24 cellular contexts compared by ENCODE assay signal in the genomic region with DNA sequence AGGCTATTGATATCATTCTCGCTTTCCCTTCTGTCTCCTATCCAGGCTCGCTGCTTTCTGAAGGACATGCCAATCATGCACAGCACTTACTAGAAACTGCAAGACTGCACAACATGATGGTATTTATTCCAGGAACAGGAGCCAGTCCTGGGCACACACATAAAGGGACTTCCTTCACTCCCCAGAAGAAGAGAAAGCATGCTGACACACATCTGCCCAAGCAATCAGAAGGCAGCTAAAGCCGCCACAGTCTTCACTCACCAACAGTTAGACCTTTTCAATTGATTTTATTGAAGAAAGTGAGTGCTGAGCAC.
A peak's percentile ranks its signal among the peaks of the same experiment; 100 is the strongest.
DNase-seq lines count a peak whose midpoint lies in the region; ATAC-seq and TF ChIP-seq lines count a peak whose summit lies in the region.
"Had no signal": no experiment of that assay in that cellular context is flagged by ENCODE, and none has a peak within 500 bp of the region (broad histone marks: within the 10 kb centered on the region; RNA-seq: fewer than 3 reads in every experiment).

No MANE protein-coding gene starts in this region.

- H3K4me1 ChIP-seq in Karpas-422 (ENCODE audit: low read length), result peaks cover 8% of the 10 kb centered on the region; the same call in 1 of the 2 replicates
- no peaks in the 10 kb centered on the region for H3K4me1 ChIP-seq in skeletal muscle satellite cell (ENCODE audit: control insufficient read depth, insufficient read depth, low read length)
- H3K4me1 ChIP-seq: Peyer's patch had no signal

- H4K20me1 ChIP-seq in Karpas-422 (ENCODE audit: insufficient read depth, low read depth, low read length), result no peaks in the 10 kb centered on the region

- H3K79me2 ChIP-seq in Karpas-422 (ENCODE audit: low read length), result no peaks in the 10 kb centered on the region

- H3K36me3 Mint-ChIP-seq in nephron (ENCODE audit: low read depth), result no peaks in the 10 kb centered on the region
- H3K36me3 Mint-ChIP-seq: activated naive CD4-positive, alpha-beta T cell treated with anti-CD3 and anti-CD28 coated beads, Interleukin-2, amount 50 U/mL, for 72 hours; natural killer cell treated with Interleukin-12 subunit alpha and Interleukin-12 subunit beta and Interleukin-15 and Interleukin-18, amount 100 ng/mL, for 72 hours had no signal

- no peaks in the 10 kb centered on the region for H3K27me3 Mint-ChIP-seq in nephron (ENCODE audit: low read depth)
- H3K27me3 Mint-ChIP-seq: dendritic cell treated with granulocyte-macrophage colony-stimulating factor and Interleukin-4, amounts not matched to agents 40 ng/mL and 50 ng/mL, for 4 days; natural killer cell treated with Interleukin-12 subunit alpha and Interleukin-12 subunit beta and Interleukin-15 and Interleukin-18, amount 100 ng/mL, for 72 hours had no signal

- no peak for TF ChIP-seq CTCF in dorsolateral prefrontal cortex (IDR thresholded peaks at IDR 0.05 in 54 of 56, conservative IDR thresholded peaks at IDR 0.05 in 2 of 56; ENCODE audit: low read depth in 1 of 56, partially characterized antibody in 56 of 56)
- TF ChIP-seq CTCF in nephron (IDR thresholded peaks at IDR 0.05; ENCODE audit: unreplicated experiment in 3 of 3), result no peak

- ATAC-seq in HG03521 (IDR thresholded peaks at IDR 0.05; ENCODE audit: unreplicated experiment), result no peak
- ATAC-seq: activated naive CD4-positive, alpha-beta T cell treated with anti-CD3 and anti-CD28 coated beads, Interleukin-2, amount 50 U/mL, for 72 hours; natural killer cell treated with Interleukin-12 subunit alpha and Interleukin-12 subunit beta and Interleukin-15 and Interleukin-18, amount 100 ng/mL, for 72 hours had no signal

- H3K9ac ChIP-seq in Karpas-422 (ENCODE audit: low read length), result no peak overlapping the region
- H3K9ac ChIP-seq in skeletal muscle satellite cell (ENCODE audit: low read depth, low read length), result no peak overlapping the region

- H3K36me3 ChIP-seq in Karpas-422 (ENCODE audit: insufficient read depth, low read length) (0 out of 2 replicates have a peak, but pooled peaks cover 2% of the 10 kb centered on the region), skeletal muscle satellite cell (ENCODE audit: insufficient read depth, low read length) (no peaks in the 10 kb centered on the region)
- H3K36me3 ChIP-seq: Peyer's patch, transverse colon had no signal

- peak overlapping the region; percentile 4; the same call in 1 of the 2 replicates for H2AFZ ChIP-seq in Karpas-422 (ENCODE audit: low read length)

- no peak overlapping the region for H3K4me3 ChIP-seq in Karpas-422 (ENCODE audit: low read length)
- peak overlapping the region in 52 of 59 donors; percentile 0 to 59 (median 33) for H3K4me3 ChIP-seq in dorsolateral prefrontal cortex
- H3K4me3 ChIP-seq in skeletal muscle satellite cell (ENCODE audit: low read length), result peak overlapping the region; percentile 19
- H3K4me3 ChIP-seq: Peyer's patch, SK-N-MC, skin epidermis, transverse colon had no signal

- intact Hi-C loops in dorsolateral prefrontal cortex (cut with DNase I), result no loop called here

- H3K27ac ChIP-seq in Karpas-422 (ENCODE audit: low read length), result no peak overlapping the region
- no peak overlapping the region for H3K27ac ChIP-seq in dorsolateral prefrontal cortex
- H3K27ac ChIP-seq: Peyer's patch, SK-N-MC, transverse colon had no signal

- peak overlapping the region in 1 of 3 experiments; percentile 42 for H3K4me3 Mint-ChIP-seq in nephron
- H3K4me3 Mint-ChIP-seq: dendritic cell treated with granulocyte-macrophage colony-stimulating factor and Interleukin-4, amounts not matched to agents 40 ng/mL and 50 ng/mL, for 4 days; natural killer cell treated with Interleukin-12 subunit alpha and Interleukin-12 subunit beta and Interleukin-15 and Interleukin-18, amount 100 ng/mL, for 72 hours had no signal

- H3K4me2 ChIP-seq in Karpas-422 (ENCODE audit: low read depth, low read length, poor library complexity, severe bottlenecking) (no peak overlapping the region), skeletal muscle satellite cell (ENCODE audit: low read length) (peak overlapping the region; percentile 42)

- H3K9me3 Mint-ChIP-seq in nephron, result peaks cover 3% of the 10 kb centered on the region
- H3K9me3 Mint-ChIP-seq: dendritic cell treated with granulocyte-macrophage colony-stimulating factor and Interleukin-4, amounts not matched to agents 40 ng/mL and 50 ng/mL, for 4 days; natural killer cell treated with Interleukin-12 subunit alpha and Interleukin-12 subunit beta and Interleukin-15 and Interleukin-18, amount 100 ng/mL, for 72 hours had no signal

- H3K27me3 ChIP-seq in Karpas-422 (ENCODE audit: low read length) (no peaks in the 10 kb centered on the region), dorsolateral prefrontal cortex (no peaks in the 10 kb centered on the region), skeletal muscle satellite cell (ENCODE audit: control insufficient read depth, insufficient read depth, low read length) (no peaks in the 10 kb centered on the region)
- H3K27me3 ChIP-seq: Peyer's patch, transverse colon had no signal

- H3K27ac Mint-ChIP-seq in nephron, result peak overlapping the region; percentile 54 to 93 (median 74)
- H3K27ac Mint-ChIP-seq: activated naive CD4-positive, alpha-beta T cell treated with anti-CD3 and anti-CD28 coated beads, Interleukin-2, amount 50 U/mL, for 72 hours; dendritic cell treated with granulocyte-macrophage colony-stimulating factor and Interleukin-4, amounts not matched to agents 40 ng/mL and 50 ng/mL, for 4 days; natural killer cell treated with Interleukin-12 subunit alpha and Interleukin-12 subunit beta and Interleukin-15 and Interleukin-18, amount 100 ng/mL, for 72 hours had no signal

- no peaks in the 10 kb centered on the region for H3K9me2 ChIP-seq in Karpas-422 (replicated peaks; ENCODE audit: insufficient read depth, low read length)

- DNase-seq in Karpas-422 (no peak), dorsolateral prefrontal cortex (no peak), SIG-M5 treated with dmso at 0.1 percent for 504 hours (lab: John Stamatoyannopoulos, UW; ENCODE audit: unreplicated experiment) (no peak)
- DNase-seq in stimulated activated naive CD4-positive, alpha-beta T cell (lab: John Stamatoyannopoulos, UW), result no peak
- DNase-seq: activated T-cell treated with anti-CD3 and anti-CD28 coated beads for 4 hours; COR-L47; GDM1; H7; NCI-H1105; NCI-H2029; NCI-H526; Peyer's patch; posterior cingulate gyrus; stimulated activated CD8-positive, alpha-beta memory T cell treated with anti-CD3 and anti-CD28 coated beads, Interleukin-4, amount 100 ng/mL, for 48 hours; T-helper 2 cell; transverse colon had no signal

- no peaks in the 10 kb centered on the region for H3K9me3 ChIP-seq in Karpas-422 (ENCODE audit: low read length)
- no peaks in the 10 kb centered on the region for H3K9me3 ChIP-seq in skeletal muscle satellite cell (replicated peaks; ENCODE audit: low read length)
- H3K9me3 ChIP-seq: Peyer's patch, transverse colon had no signal

- peaks cover 18% of the 10 kb centered on the region for H3K4me1 Mint-ChIP-seq in nephron
